In genomic region chr6:86619428-86619827, GRCh38 we compare ENCODE assay signal across 1 cellular context.
"Had no signal": no experiment of that assay in that cellular context is flagged by ENCODE, and none has a peak within 500 bp of the region (broad histone marks: within the 10 kb centered on the region; RNA-seq: fewer than 3 reads in every experiment).

No MANE protein-coding gene starts in this region.

- H3K4me3 ChIP-seq: GM12878 had no signal

- ATAC-seq: GM12878 had no signal
